Comparison of ENCODE assay signal across 32 cellular contexts in genomic region chr9:14520341-14520740, GRCh38.
"Had no signal": no experiment of that assay in that cellular context is flagged by ENCODE, and none has a peak within 500 bp of the region (broad histone marks: within the 10 kb centered on the region; RNA-seq: fewer than 3 reads in every experiment).

No MANE protein-coding gene starts in this region.

- H3K4me3 ChIP-seq: ascending aorta, Peyer's patch, SJSA1 had no signal

- H3K4me2 ChIP-seq: KMS-11, SK-N-SH had no signal

- H3K4me1 ChIP-seq: ascending aorta, Peyer's patch, SJSA1 had no signal

- H3K9ac ChIP-seq: KMS-11, SK-N-SH had no signal

- H3K36me3 ChIP-seq: ascending aorta, Peyer's patch, SJSA1 had no signal

- ATAC-seq: activated CD4-positive, alpha-beta T cell treated with anti-CD3 and anti-CD28 coated beads for 36 hours; activated CD4-positive, CD25-positive, alpha-beta regulatory T cell treated with anti-CD3 and anti-CD28 coated beads, Interleukin-2, amount 50 U/mL, for 24 hours; activated CD8-positive, alpha-beta T cell treated with anti-CD3 and anti-CD28 coated beads, Interleukin-2, amount 10 ng/mL, durations not matched to agents 7 days and 5 days; PC-3; WTC11 had no signal

- H3K27me3 ChIP-seq: ascending aorta, Peyer's patch, SJSA1 had no signal

- H3K9me3 ChIP-seq: ascending aorta, Peyer's patch, SJSA1, SK-N-SH had no signal

- DNase-seq: activated CD4-positive, alpha-beta T cell treated with anti-CD3 and anti-CD28 coated beads for 36 hours; activated CD4-positive, alpha-beta T cell treated with anti-CD3 and anti-CD28 coated beads, Interleukin-2, amount 10 ng/mL, durations not matched to agents 7 days and 5 days; activated CD4-positive, alpha-beta T cell treated with anti-CD3 and anti-CD28 coated beads, Interleukin-2, amount 50 U/mL, for 48 hours; activated CD8-positive, alpha-beta T cell treated with anti-CD3 and anti-CD28 coated beads, Interleukin-2, amount 10 ng/mL, durations not matched to agents 7 days and 5 days; activated gamma-delta T cell; activated naive CD4-positive, alpha-beta T cell treated with Interleukin-2 at 50 U/mL for 16 hours; activated naive CD8-positive, alpha-beta T cell treated with anti-CD3 and anti-CD28 coated beads, Interleukin-2, amount 10 ng/mL, durations not matched to agents 7 days and 5 days; activated T-cell treated with anti-CD3 and anti-CD28 coated beads, Interleukin-2, amount 50 U/mL, for 24 hours; amygdala; caudate nucleus; MM.1S; MV-4-11; NCI-H1092; NCI-H1436 treated with DMSO at 0.1 percent for 48 hours; NCI-H187; NCI-H2029 treated with DMSO at 0.1 percent for 48 hours; NCI-H2107; NCI-H2171 treated with DMSO at 0.1 percent for 48 hours; NCI-H2227 treated with DMSO at 0.1 percent for 48 hours; NCI-H524; NCI-H748 treated with DMSO at 0.1 percent for 48 hours; NK-92 treated with Interleukin-12 subunit alpha and Interleukin-12 subunit beta, amount 100 ng/mL, for 24 hours; PC-3; Peyer's patch; RPMI8226; SHP77 treated with DMSO at 0.1 percent for 48 hours; SK-N-SH had no signal

- H3K27ac ChIP-seq: ascending aorta, KMS-11, Peyer's patch, SJSA1 had no signal
